ENCODE assay signal across 8 cellular contexts in the genomic region with DNA sequence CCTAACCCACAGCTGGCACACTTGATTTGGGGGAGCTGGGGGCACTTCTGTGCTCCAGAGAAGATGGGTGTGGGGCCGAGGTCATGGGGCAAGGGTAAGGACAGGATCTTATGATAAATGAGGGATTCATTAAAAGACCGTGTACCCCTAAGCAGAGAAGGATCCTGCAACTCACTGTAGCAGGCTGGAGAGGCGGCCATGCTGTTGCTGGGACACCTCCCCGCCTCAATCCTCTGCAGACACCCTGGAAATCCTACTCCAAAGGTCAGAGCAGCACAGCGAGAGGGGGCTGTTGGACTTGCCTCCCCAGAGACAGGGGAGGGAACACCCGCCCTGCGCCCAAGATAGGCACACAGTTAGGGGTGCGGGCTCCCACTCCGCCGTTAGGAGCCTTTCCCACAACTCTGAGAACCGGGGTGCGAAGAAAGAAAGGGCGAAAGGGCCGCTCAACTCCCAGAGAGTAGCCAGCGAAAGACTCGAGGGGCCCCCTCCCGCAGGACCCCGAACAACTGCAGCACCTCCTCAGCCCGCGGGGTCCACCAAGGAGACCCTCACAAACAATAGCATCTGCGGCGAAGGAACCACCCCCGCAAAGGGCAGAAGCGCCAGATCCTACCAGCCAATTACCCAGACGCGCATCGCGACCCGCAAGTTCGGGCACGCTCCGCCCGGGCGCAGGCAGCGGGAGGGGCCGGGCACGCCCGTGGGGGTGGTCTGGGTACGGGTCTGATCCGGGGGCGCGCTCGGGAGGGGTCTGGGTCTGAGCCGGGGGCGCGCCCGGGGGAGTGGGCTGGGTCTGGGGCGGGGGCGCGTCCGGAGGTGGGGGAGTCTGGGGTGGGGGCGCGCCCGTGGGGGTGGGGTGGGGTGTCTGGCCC. TPM values are rescaled to one million over a fixed set of nuclear protein-coding genes. Genes with fewer than 3 reads are reported as not detected.
DNase-seq lines count a peak whose midpoint lies in the region; ATAC-seq lines count a peak whose summit lies in the region.

No MANE protein-coding gene starts in this region.

- ATAC-seq in activated T-cell treated with anti-CD3 and anti-CD28 coated beads, Interleukin-2, amount 50 U/mL, for 4 hours: no peak

- no peak for DNase-seq in activated T-cell treated with anti-CD3 and anti-CD28 coated beads, Interleukin-2, amount 50 U/mL, for 4 hours
- no peak for DNase-seq in activated T-cell treated with anti-CD3 and anti-CD28 coated beads, Interleukin-2, amount 50 U/mL, for 1 hour
- no peak for DNase-seq in activated T-helper 2 cell treated with anti-CD3 and anti-CD28 coated beads, Interferon-gamma antibody, Interleukin-2, Interleukin-4, amounts not matched to agents 10 μg/mL and 5 μg/mL and 100 μg/mL, durations not matched to agents 14 hours and 24 hours and 36 hours (ENCODE audit: low spot score)
- peak; percentile 80 for DNase-seq in islet precursor cell
- DNase-seq in occipital lobe (lab: John Stamatoyannopoulos, UW): no peak
- DNase-seq in DMS114 treated with DMSO at 0.1 percent for 48 hours (lab: John Stamatoyannopoulos, UW; ENCODE audit: unreplicated experiment): no peak
- DNase-seq in NAMALWA (ENCODE audit: low spot score): no peak

- no peaks in the 10 kb centered on the region for H3K36me3 ChIP-seq in thymus (ENCODE audit: control insufficient read depth, insufficient read depth)

- H3K36me3 Mint-ChIP-seq in activated T-cell treated with anti-CD3 and anti-CD28 coated beads, Interleukin-2, amount 50 U/mL, for 4 hours (ENCODE audit: insufficient read depth): no peaks in the 10 kb centered on the region
- H3K36me3 Mint-ChIP-seq in activated T-helper 2 cell treated with anti-CD3 and anti-CD28 coated beads, Interferon-gamma antibody, Interleukin-2, Interleukin-4, amounts not matched to agents 10 μg/mL and 5 μg/mL and 100 μg/mL, durations not matched to agents 14 hours and 24 hours and 36 hours (ENCODE audit: low read depth): no peaks in the 10 kb centered on the region

- H3K4me3 Mint-ChIP-seq in activated T-cell treated with anti-CD3 and anti-CD28 coated beads, Interleukin-2, amount 50 U/mL, for 4 hours: peak overlapping the region; percentile 76
- peak overlapping the region; percentile 66 for H3K4me3 Mint-ChIP-seq in activated T-helper 2 cell treated with anti-CD3 and anti-CD28 coated beads, Interferon-gamma antibody, Interleukin-2, Interleukin-4, amounts not matched to agents 10 μg/mL and 5 μg/mL and 100 μg/mL, durations not matched to agents 14 hours and 24 hours and 36 hours (ENCODE audit: low read depth)

- no peaks in the 10 kb centered on the region for H3K9me3 ChIP-seq in thymus (ENCODE audit: control insufficient read depth)

- peaks cover 38% of the 10 kb centered on the region for H3K27me3 ChIP-seq in thymus (ENCODE audit: control insufficient read depth, insufficient read depth)

- H3K4me3 ChIP-seq in thymus (ENCODE audit: low read length): peak overlapping the region; percentile 64

- H3K27ac Mint-ChIP-seq in activated T-helper 2 cell treated with anti-CD3 and anti-CD28 coated beads, Interferon-gamma antibody, Interleukin-2, Interleukin-4, amounts not matched to agents 10 μg/mL and 5 μg/mL and 100 μg/mL, durations not matched to agents 14 hours and 24 hours and 36 hours: no peak overlapping the region

- peaks cover 5% of the 10 kb centered on the region for H3K4me1 Mint-ChIP-seq in activated T-cell treated with anti-CD3 and anti-CD28 coated beads, Interleukin-2, amount 50 U/mL, for 4 hours (ENCODE audit: low read depth)
- no peaks in the 10 kb centered on the region for H3K4me1 Mint-ChIP-seq in activated T-helper 2 cell treated with anti-CD3 and anti-CD28 coated beads, Interferon-gamma antibody, Interleukin-2, Interleukin-4, amounts not matched to agents 10 μg/mL and 5 μg/mL and 100 μg/mL, durations not matched to agents 14 hours and 24 hours and 36 hours (ENCODE audit: low read depth)

- intact Hi-C loops in activated T-helper 2 cell treated with anti-CD3 and anti-CD28 coated beads, Interferon-gamma antibody, Interleukin-2, Interleukin-4, amounts not matched to agents 10 μg/mL and 5 μg/mL and 100 μg/mL, durations not matched to agents 14 hours and 24 hours and 36 hours (cut with micrococcal nuclease): no loop called here

- 24% methylated on average over 54 of the region's 54 CpGs for WGBS in thymus

- no peaks in the 10 kb centered on the region for H3K4me1 ChIP-seq in thymus (ENCODE audit: control insufficient read depth, insufficient read depth, low read length)

- H3K27me3 Mint-ChIP-seq in activated T-cell treated with anti-CD3 and anti-CD28 coated beads, Interleukin-2, amount 50 U/mL, for 4 hours (ENCODE audit: low read depth): peaks cover 34% of the 10 kb centered on the region
- H3K27me3 Mint-ChIP-seq in activated T-helper 2 cell treated with anti-CD3 and anti-CD28 coated beads, Interferon-gamma antibody, Interleukin-2, Interleukin-4, amounts not matched to agents 10 μg/mL and 5 μg/mL and 100 μg/mL, durations not matched to agents 14 hours and 24 hours and 36 hours (ENCODE audit: low read depth): peaks cover 50% of the 10 kb centered on the region

- no peak overlapping the region for H3K27ac ChIP-seq in thymus (ENCODE audit: low read depth)

- H3K9me3 Mint-ChIP-seq in activated T-cell treated with anti-CD3 and anti-CD28 coated beads, Interleukin-2, amount 50 U/mL, for 4 hours: no peaks in the 10 kb centered on the region
- no peaks in the 10 kb centered on the region for H3K9me3 Mint-ChIP-seq in activated T-helper 2 cell treated with anti-CD3 and anti-CD28 coated beads, Interferon-gamma antibody, Interleukin-2, Interleukin-4, amounts not matched to agents 10 μg/mL and 5 μg/mL and 100 μg/mL, durations not matched to agents 14 hours and 24 hours and 36 hours

RNA-seq across cellular contexts. Expression of gene PARD6G, which starts 1.3 kb away (rescaled TPM):
- total RNA-seq in activated T-cell treated with anti-CD3 and anti-CD28 coated beads, Interleukin-2, amount 50 U/mL, for 4 hours: under 1 TPM in 2 of 3 donors, not detected in 1; 0.37 to 0.61 TPM
- 0.21 and 0.23 TPM in 2 replicates for total RNA-seq in activated T-helper 2 cell treated with anti-CD3 and anti-CD28 coated beads, Interferon-gamma antibody, Interleukin-2, Interleukin-4, amounts not matched to agents 10 μg/mL and 5 μg/mL and 100 μg/mL, durations not matched to agents 14 hours and 24 hours and 36 hours
- 13.6 TPM for polyA plus RNA-seq in thymus
- total RNA-seq in occipital lobe: 9.5 TPM
